8 cellular contexts compared by ENCODE assay signal in genomic region chr2:64643838-64644219, GRCh38. TPM values are rescaled to one million over a fixed set of nuclear protein-coding genes. Genes with fewer than 3 reads are reported as not detected.
DNase-seq lines count a peak whose midpoint lies in the region; ATAC-seq and TF ChIP-seq lines count a peak whose summit lies in the region.

No MANE protein-coding gene starts in this region.

- H3K23me2 ChIP-seq in H9 (ENCODE audit: insufficient read length, low read depth, low read length, poor library complexity, severe bottlenecking) = peaks cover 6% of the 10 kb centered on the region

- no peak for DNase-seq in H9
- DNase-seq in SK-N-MC (ENCODE audit: low read depth, low spot score) = no peak
- DNase-seq in foreskin keratinocyte = no peak
- DNase-seq in anterior cingulate cortex (lab: John Stamatoyannopoulos, UW) = no peak
- no peak for DNase-seq in A172 (ENCODE audit: low spot score)
- no peak for DNase-seq in activated CD4-positive, CD25-positive, alpha-beta regulatory T cell (lab: John Stamatoyannopoulos, UW)

- H3K9me3 Mint-ChIP-seq in H9 = no peaks in the 10 kb centered on the region
- no peaks in the 10 kb centered on the region for H3K9me3 Mint-ChIP-seq in stimulated activated memory B cell treated with anti-CD40 and anti-IgM and Interleukin-4, amounts not matched to agents 10 μg/mL and 1 μg/mL and 100 μg/mL, for 72 hours

- no peak for ATAC-seq in foreskin keratinocyte
- peak; percentile 3 for ATAC-seq in stimulated activated memory B cell treated with anti-CD40 and anti-IgM and Interleukin-4, amounts not matched to agents 10 μg/mL and 1 μg/mL and 100 μg/mL, for 72 hours
- no peak for ATAC-seq in HG03521 (IDR thresholded peaks at IDR 0.05; ENCODE audit: unreplicated experiment)

- peaks cover 63 to 71% of the 10 kb centered on the region in 2 experiments for H3K4me1 Mint-ChIP-seq in H9
- H3K4me1 Mint-ChIP-seq in stimulated activated memory B cell treated with anti-CD40 and anti-IgM and Interleukin-4, amounts not matched to agents 10 μg/mL and 1 μg/mL and 100 μg/mL, for 72 hours = peaks cover 90% of the 10 kb centered on the region

- no peak overlapping the region for H2AK5ac ChIP-seq in H9 (ENCODE audit: insufficient read length, low read length)

- H3K14ac ChIP-seq in H9 (ENCODE audit: insufficient read depth, low read length) = no peak overlapping the region

- H3K4me1 ChIP-seq in H9 (ENCODE audit: insufficient read depth, low read length) (peaks cover 11% of the 10 kb centered on the region; the same call in 1 of the 2 replicates), foreskin keratinocyte (peaks cover 66% of the 10 kb centered on the region)

- no peaks in the 10 kb centered on the region for H3K36me3 ChIP-seq in SK-N-MC (ENCODE audit: insufficient read depth, low read length)

- no peak overlapping the region for H2BK20ac ChIP-seq in H9 (ENCODE audit: low read depth, low read length, poor library complexity, severe bottlenecking)

- no peaks in the 10 kb centered on the region for H3K79me2 ChIP-seq in H9 (ENCODE audit: insufficient read depth, low read length)

- peak overlapping the region in 2 of 3 experiments; percentile 99; a peak in 3 of 7 replicates for H3K27ac Mint-ChIP-seq in H9
- H3K27ac Mint-ChIP-seq in stimulated activated memory B cell treated with anti-CD40 and anti-IgM and Interleukin-4, amounts not matched to agents 10 μg/mL and 1 μg/mL and 100 μg/mL, for 72 hours = peak overlapping the region; percentile 92

- H3K4ac ChIP-seq in H9 (ENCODE audit: low read depth, low read length) = no peak overlapping the region

- no peak overlapping the region for H2BK120ac ChIP-seq in H9 (ENCODE audit: low read depth, low read length, poor library complexity, severe bottlenecking)

- peaks cover 0 to 5% (median 0%) of the 10 kb centered on the region in 3 experiments; a peak in 1 of 7 replicates for H3K36me3 Mint-ChIP-seq in H9 (ENCODE audit: insufficient read depth in 1 of 3, low read depth in 3 of 3)
- H3K36me3 Mint-ChIP-seq in stimulated activated memory B cell treated with anti-CD40 and anti-IgM and Interleukin-4, amounts not matched to agents 10 μg/mL and 1 μg/mL and 100 μg/mL, for 72 hours = peaks cover 7% of the 10 kb centered on the region

- peaks cover 38% of the 10 kb centered on the region for H3K27me3 Mint-ChIP-seq in H9 (ENCODE audit: low read depth)
- no peaks in the 10 kb centered on the region for H3K27me3 Mint-ChIP-seq in stimulated activated memory B cell treated with anti-CD40 and anti-IgM and Interleukin-4, amounts not matched to agents 10 μg/mL and 1 μg/mL and 100 μg/mL, for 72 hours

- H3T11ph ChIP-seq in H9 (ENCODE audit: low read length) = no peak overlapping the region

- no peaks in the 10 kb centered on the region for H3K9me3 ChIP-seq in H9 (ENCODE audit: control insufficient read depth, low read depth, low read length)
- no peaks in the 10 kb centered on the region for H3K9me3 ChIP-seq in SK-N-MC (ENCODE audit: low read depth, low read length)

- H3K79me1 ChIP-seq in H9 (ENCODE audit: insufficient read depth, low read depth, low read length, poor library complexity, severe bottlenecking) = no peaks in the 10 kb centered on the region

- no peaks in the 10 kb centered on the region for H4K20me1 ChIP-seq in H9 (ENCODE audit: control insufficient read depth, insufficient read depth, insufficient read length)

- no CpG with 5 or more reads among the region's 5 CpGs for WGBS in H9 (ENCODE audit: extremely low coverage, insufficient read length, low lambda C conversion rate)

- no peak overlapping the region for H2BK15ac ChIP-seq in H9 (ENCODE audit: low read depth, low read length)

- H2BK12ac ChIP-seq in H9 (ENCODE audit: insufficient read length, low read depth, low read length) = no peak overlapping the region

- no peak overlapping the region for H2AFZ ChIP-seq in H9 (ENCODE audit: low read length)

- H4K8ac ChIP-seq in H9 (replicated peaks; ENCODE audit: insufficient read length, low read depth, low read length) = no peak overlapping the region

- H3K27ac ChIP-seq in H9 (ENCODE audit: insufficient read length, low read depth, low read length) = no peak overlapping the region
- H3K27ac ChIP-seq in SK-N-MC = peak overlapping the region; percentile 97
- H3K27ac ChIP-seq in foreskin keratinocyte = peak overlapping the region; percentile 97

- peak overlapping the region; percentile 68 to 87; a peak in 4 of 5 replicates for H3K4me3 Mint-ChIP-seq in H9
- peak overlapping the region; percentile 88 for H3K4me3 Mint-ChIP-seq in stimulated activated memory B cell treated with anti-CD40 and anti-IgM and Interleukin-4, amounts not matched to agents 10 μg/mL and 1 μg/mL and 100 μg/mL, for 72 hours

- H4K5ac ChIP-seq in H9 (ENCODE audit: insufficient read length, low read depth, low read length) = no peak overlapping the region

- H3K4me2 ChIP-seq in H9 (ENCODE audit: insufficient read depth, insufficient read length, low read length) = peak overlapping the region; percentile 81

- no peak overlapping the region for H2BK5ac ChIP-seq in H9 (ENCODE audit: insufficient read length, low read length)

- no peak overlapping the region for H3K18ac ChIP-seq in H9 (ENCODE audit: insufficient read length, low read depth, low read length)

- H3K4me3 ChIP-seq in SK-N-MC = peak overlapping the region; percentile 78

- TF ChIP-seq CTCF in H9 (conservative IDR thresholded peaks at IDR 0.05) = no peak
- no peak for TF ChIP-seq CTCF in foreskin keratinocyte (conservative IDR thresholded peaks at IDR 0.05)

- H3K23ac ChIP-seq in H9 (ENCODE audit: insufficient read length, low read depth, low read length) = no peak overlapping the region

- no peak overlapping the region for H3K56ac ChIP-seq in H9 (ENCODE audit: insufficient read length, low read depth, low read length)

- H3K27me3 ChIP-seq in H9 (ENCODE audit: insufficient read depth, low read length) = peaks cover 5% of the 10 kb centered on the region; the same call in 1 of the 2 replicates
- no peaks in the 10 kb centered on the region for H3K27me3 ChIP-seq in foreskin keratinocyte

- no peak overlapping the region for H4K91ac ChIP-seq in H9 (ENCODE audit: insufficient read length, low read depth, low read length)

- H3K9ac ChIP-seq in H9 (ENCODE audit: extremely low read depth, insufficient read length, low read length) = no peak overlapping the region
- peak overlapping the region; percentile 80 for H3K9ac ChIP-seq in SK-N-MC (ENCODE audit: insufficient read length)

RNA-seq across cellular contexts. Expression of gene SERTAD2, which starts 9.9 kb away (rescaled TPM):
- total RNA-seq in H9 (2021) (3.5 and 3.7 TPM in 2 replicates), foreskin keratinocyte (17.1 and 18.4 TPM in 2 replicates)
- 5.7 and 7.1 TPM in 2 replicates for polyA plus RNA-seq in foreskin keratinocyte
- 6.4 and 10.3 TPM in 2 replicates for total RNA-seq in A172 (2014; rRNA removed; shearing (Covaris generic))
